Comparison of ENCODE assay signal across 6 cellular contexts in the genomic region with DNA sequence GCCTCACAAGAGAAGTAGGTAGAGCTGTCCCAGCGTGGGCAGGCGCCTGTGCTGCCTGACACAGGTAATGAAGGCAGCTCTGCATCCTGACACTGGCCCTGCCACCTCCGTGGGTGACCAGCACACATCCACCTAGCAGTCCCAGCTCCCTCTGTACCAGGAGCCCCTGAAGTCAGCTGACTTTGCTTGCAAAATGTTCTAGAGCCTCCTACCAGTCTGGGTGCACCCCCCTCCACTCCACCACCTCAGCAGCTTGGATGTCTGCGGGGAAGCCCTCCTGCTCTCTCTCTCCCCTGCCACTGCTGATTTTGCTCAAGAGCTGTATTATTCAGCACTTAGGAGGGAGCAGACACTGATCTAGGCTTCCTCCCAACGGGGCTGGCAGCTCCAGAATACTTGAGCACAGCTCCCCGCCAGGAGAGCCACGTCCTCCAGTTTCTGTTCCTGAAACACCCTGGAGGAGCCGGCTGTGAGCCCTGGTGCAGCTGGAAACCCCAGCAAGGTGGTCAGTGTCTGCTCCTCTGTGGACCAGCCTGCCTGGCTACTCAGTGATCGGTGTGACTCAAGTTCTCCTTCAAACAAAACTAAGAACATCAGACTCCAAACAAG. TPM values are rescaled to one million over a fixed set of nuclear protein-coding genes. Genes with fewer than 3 reads are reported as not detected.
A peak's percentile ranks its signal among the peaks of the same experiment; 100 is the strongest.
DNase-seq lines count a peak whose midpoint lies in the region; ATAC-seq and TF ChIP-seq lines count a peak whose summit lies in the region.

No MANE protein-coding gene starts in this region.

- no peaks in the 10 kb centered on the region for H3K9me3 Mint-ChIP-seq in neural progenitor cell

- H3K27me3 ChIP-seq in breast epithelium (no peaks in the 10 kb centered on the region), neural progenitor cell (no peaks in the 10 kb centered on the region)

- H3K4me3 ChIP-seq in breast epithelium, result peak overlapping the region; percentile 91 to 99 (median 99)
- H3K4me3 ChIP-seq in neural progenitor cell, result peak overlapping the region; percentile 99

- TF ChIP-seq CTCF in breast epithelium (IDR thresholded peaks at IDR 0.05) (no peak), neural progenitor cell (IDR thresholded peaks at IDR 0.05) (no peak)

- peak overlapping the region; percentile 92 for H3K4me3 Mint-ChIP-seq in neural progenitor cell

- no peaks in the 10 kb centered on the region for H3F3A ChIP-seq in neural progenitor cell (ENCODE audit: low read depth)

- intact Hi-C loops in breast epithelium (cut with DNase I; ENCODE audit: low total_unique reads), result loop anchor here (10.0 kb wide), 1 partner anchor 710 kb away; no protein-coding TSS in a partner anchor

- H3K9me3 ChIP-seq in breast epithelium (no peaks in the 10 kb centered on the region), neural progenitor cell (ENCODE audit: low read depth) (no peaks in the 10 kb centered on the region)

- H3K27ac ChIP-seq in breast epithelium (peak overlapping the region; percentile 86 to 87), neural progenitor cell (no peak overlapping the region)

- H2AFZ ChIP-seq in neural progenitor cell (replicated peaks), result no peak overlapping the region

- H3K4me1 ChIP-seq in breast epithelium (peaks cover 13 to 14% of the 10 kb centered on the region in 2 donors), neural progenitor cell (peaks cover 10% of the 10 kb centered on the region)

- H3K27ac Mint-ChIP-seq in neural progenitor cell, result peak overlapping the region; percentile 53

- peak overlapping the region; percentile 84 for H3K9ac ChIP-seq in neural progenitor cell

- no peaks in the 10 kb centered on the region for H3K36me3 Mint-ChIP-seq in neural progenitor cell

- peak; percentile 40 for DNase-seq in activated gamma-delta T cell treated with Interleukin-2 at 50 U/mL for 16 hours
- no peak for DNase-seq in activated gamma-delta T cell (lab: John Stamatoyannopoulos, UW)
- DNase-seq in breast epithelium (ENCODE audit: low spot score in 2 of 2), result no peak
- DNase-seq in neural progenitor cell (ENCODE audit: low spot score), result no peak

- H3K4me2 ChIP-seq in neural progenitor cell, result peak overlapping the region; percentile 99

- H3K36me3 ChIP-seq in breast epithelium (no peaks in the 10 kb centered on the region), neural progenitor cell (no peaks in the 10 kb centered on the region)

- TF ChIP-seq POLR2A in breast epithelium (IDR thresholded peaks at IDR 0.05), result no peak

- H3K4me1 Mint-ChIP-seq in neural progenitor cell, result peaks cover 22% of the 10 kb centered on the region

- peaks cover 19% of the 10 kb centered on the region for H4K20me1 ChIP-seq in neural progenitor cell (ENCODE audit: low read depth)

- ATAC-seq in HG02623 (IDR thresholded peaks at IDR 0.05; ENCODE audit: unreplicated experiment) (no peak), GM18907 (IDR thresholded peaks at IDR 0.05; ENCODE audit: unreplicated experiment) (no peak)

- H3K27me3 Mint-ChIP-seq in neural progenitor cell (ENCODE audit: insufficient read depth, low read depth), result no peaks in the 10 kb centered on the region

- peaks cover 42% of the 10 kb centered on the region for H3K79me2 ChIP-seq in neural progenitor cell (ENCODE audit: low read depth)

RNA-seq across cellular contexts. Expression of a gene that starts 1.0 kb away (rescaled TPM):
- total RNA-seq in breast epithelium, result 10 to 100 TPM; 19.2 to 22.0 (median 21.9) TPM
- total RNA-seq in neural progenitor cell (ENCODE audit: low replicate concordance), result 11.1 and 30.1 TPM in 2 replicates

RNA-seq across cellular contexts. Expression of a gene that starts 1.1 kb away (rescaled TPM):
- 1 to 10 TPM; 7.3 to 8.2 (median 7.8) TPM for total RNA-seq in breast epithelium
- total RNA-seq in neural progenitor cell (ENCODE audit: low replicate concordance), result 4.7 and 11.0 TPM in 2 replicates

RNA-seq across cellular contexts. Expression of a gene that starts 18.9 kb away (rescaled TPM):
- total RNA-seq in breast epithelium, result under 1 TPM; 0.66 to 0.96 (median 0.73) TPM
- total RNA-seq in neural progenitor cell (ENCODE audit: low replicate concordance), result 0.71 TPM in 1 of 2 replicates, not detected in the other

RNA-seq across cellular contexts. Expression of a gene that starts 42.3 kb away (rescaled TPM):
- total RNA-seq in breast epithelium (10 to 100 TPM; 17.4 to 21.3 (median 19.0) TPM), neural progenitor cell (ENCODE audit: low replicate concordance) (12.7 and 53.7 TPM in 2 replicates)

RNA-seq across cellular contexts. Expression of a gene that starts 54.3 kb away (rescaled TPM):
- total RNA-seq in breast epithelium (100 to 1,000 TPM; 138 to 194 (median 180) TPM), neural progenitor cell (ENCODE audit: low replicate concordance) (29.9 and 101 TPM in 2 replicates)
